19 cellular contexts compared by ENCODE assay signal in the genomic region with DNA sequence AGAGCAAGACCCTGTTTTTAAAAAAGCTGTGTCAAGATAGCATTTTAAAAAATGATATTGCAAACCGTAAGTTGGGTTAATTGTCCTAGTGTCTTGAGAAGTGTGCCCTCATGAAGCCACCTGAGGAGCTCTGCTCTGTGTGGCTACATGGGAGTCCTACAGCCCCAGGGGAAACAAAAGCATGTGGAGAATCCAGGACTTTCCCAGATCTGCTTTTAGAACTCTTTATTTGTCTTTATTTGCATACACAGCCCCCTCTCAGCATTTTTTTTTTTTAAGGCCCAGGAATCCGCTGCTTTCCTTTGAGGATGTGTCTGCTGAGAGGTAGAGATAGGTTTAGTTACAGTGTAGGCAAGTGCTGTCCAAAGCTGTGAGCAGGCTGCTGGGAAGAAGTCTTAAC.
DNase-seq lines count a peak whose midpoint lies in the region; ATAC-seq and TF ChIP-seq lines count a peak whose summit lies in the region.
"Had no signal": no experiment of that assay in that cellular context is flagged by ENCODE, and none has a peak within 500 bp of the region (broad histone marks: within the 10 kb centered on the region; RNA-seq: fewer than 3 reads in every experiment).

No MANE protein-coding gene starts in this region.

- no peak for TF ChIP-seq CTCF in GM23338 (conservative IDR thresholded peaks at IDR 0.05; ENCODE audit: low read depth in 2 of 2)
- TF ChIP-seq CTCF in Panc1 (IDR thresholded peaks at IDR 0.05), result no peak
- TF ChIP-seq CTCF in nephron progenitor cell (IDR thresholded peaks at IDR 0.05), result no peak
- TF ChIP-seq CTCF in OCI-LY7 (conservative IDR thresholded peaks at IDR 0.05; ENCODE audit: low read length), result no peak

- no peaks in the 10 kb centered on the region for H3K27me3 ChIP-seq in BLaER1
- no peaks in the 10 kb centered on the region for H3K27me3 ChIP-seq in GM23338 (ENCODE audit: insufficient read depth)
- no peaks in the 10 kb centered on the region for H3K27me3 ChIP-seq in Panc1 (ENCODE audit: control insufficient read depth, insufficient read depth, low read length)

- H3K79me2 ChIP-seq in GM23338 (replicated peaks; ENCODE audit: insufficient read depth) (no peaks in the 10 kb centered on the region), OCI-LY7 (ENCODE audit: insufficient read depth, low read depth, low read length) (no peaks in the 10 kb centered on the region)

- H3K9me2 ChIP-seq in GM23338 (ENCODE audit: insufficient read depth) (peaks cover 11% of the 10 kb centered on the region), OCI-LY7 (ENCODE audit: insufficient read depth, low read length) (no peaks in the 10 kb centered on the region)

- BruUV-seq in Panc1 (replicated peaks; lab: Mats Ljungman, UMichigan), result no TSS peak
- no TSS peak for BruUV-seq in OCI-LY7 (replicated peaks; lab: Mats Ljungman, UMichigan)

- peaks cover 31% of the 10 kb centered on the region for H3K4me1 Mint-ChIP-seq in GM23338
- H3K4me1 Mint-ChIP-seq in nephron progenitor cell, result peaks cover 45% of the 10 kb centered on the region
- H3K4me1 Mint-ChIP-seq: CD4-positive, CD25-positive, alpha-beta regulatory T cell; CD8-positive, alpha-beta memory T cell had no signal

- H3K9ac ChIP-seq in BLaER1, result no peak overlapping the region

- in situ Hi-C loops in Panc1 (cut with HindIII; ENCODE audit: low pct_unique_long_range_greater_than_20kb, low sequenced_read_pairs), result no loop called here

- no peak overlapping the region for H3K4me3 ChIP-seq in BLaER1
- H3K4me3 ChIP-seq in GM23338, result no peak overlapping the region
- no peak overlapping the region for H3K4me3 ChIP-seq in Panc1 (ENCODE audit: low read depth in 2 of 2, low read length in 2 of 2)
- no peak overlapping the region for H3K4me3 ChIP-seq in OCI-LY7 (ENCODE audit: low read depth, low read length, poor library complexity, severe bottlenecking)

- H2AFZ ChIP-seq in GM23338 (no peak overlapping the region), OCI-LY7 (ENCODE audit: low read length) (no peak overlapping the region)

- CTCF ChIA-PET in Panc1 (lab: Charles Lee), result no interaction called here
- CTCF ChIA-PET in OCI-LY7 (lab: Charles Lee; ENCODE audit: unreplicated experiment), result no interaction called here

- H3K4me1 ChIP-seq in BLaER1 (peaks cover 49% of the 10 kb centered on the region), GM23338 (ENCODE audit: insufficient read depth) (peaks cover 17% of the 10 kb centered on the region), Panc1 (ENCODE audit: control insufficient read depth, insufficient read depth, low read length) (peaks cover 4% of the 10 kb centered on the region), OCI-LY7 (ENCODE audit: insufficient read depth, low read length, poor library complexity, severe bottlenecking) (no peaks in the 10 kb centered on the region)

- H3K36me3 Mint-ChIP-seq in GM23338 (ENCODE audit: low read depth), result no peaks in the 10 kb centered on the region
- peaks cover 6% of the 10 kb centered on the region for H3K36me3 Mint-ChIP-seq in nephron progenitor cell (ENCODE audit: low read depth)
- H3K36me3 Mint-ChIP-seq: CD4-positive, CD25-positive, alpha-beta regulatory T cell; CD8-positive, alpha-beta memory T cell had no signal

- H3K36me3 ChIP-seq in BLaER1, result no peaks in the 10 kb centered on the region
- no peaks in the 10 kb centered on the region for H3K36me3 ChIP-seq in GM23338 (ENCODE audit: insufficient read depth)
- H3K36me3 ChIP-seq in Panc1 (ENCODE audit: control insufficient read depth, insufficient read depth, low read length), result no peaks in the 10 kb centered on the region
- H3K36me3 ChIP-seq in OCI-LY7 (ENCODE audit: insufficient read depth, low read length), result no peaks in the 10 kb centered on the region

- intact Hi-C loops in Panc1 (cut with micrococcal nuclease; ENCODE audit: unreplicated experiment), result no loop called here
- intact Hi-C loops in OCI-LY7 (cut with micrococcal nuclease; ENCODE audit: unreplicated experiment), result no loop called here

- ATAC-seq in GM23338 (peak; percentile 24; the same call in 2 of the 3 replicates), Panc1 (no peak), GM18520 (IDR thresholded peaks at IDR 0.05; ENCODE audit: unreplicated experiment) (no peak)

- DNase-seq in GM23338 (ENCODE audit: low spot score), result peak; percentile 18
- no peak for DNase-seq in Panc1 (ENCODE audit: low read depth, low spot score)
- no peak for DNase-seq in nephron progenitor cell
- no peak for DNase-seq in OCI-LY7 (ENCODE audit: low spot score)
- no peak for DNase-seq in NCI-H1436 treated with DMSO at 0.1 percent for 48 hours (lab: John Stamatoyannopoulos, UW)
- no peak for DNase-seq in medulla oblongata (ENCODE audit: extremely low spot score)
- DNase-seq: 8988T; C1 segment of cervical spinal cord; CD4-positive, CD25-positive, alpha-beta regulatory T cell; CD8-positive, alpha-beta memory T cell; COR-L47; DMS 273 treated with DMSO at 0.1 percent for 48 hours; DMS53; DND-41; EL; GOT3; H7 had no signal

- H3K27ac Mint-ChIP-seq in GM23338, result no peak overlapping the region
- H3K27ac Mint-ChIP-seq in nephron progenitor cell, result peak overlapping the region; percentile 88
- H3K27ac Mint-ChIP-seq: CD4-positive, CD25-positive, alpha-beta regulatory T cell; CD8-positive, alpha-beta memory T cell had no signal

- no peaks in the 10 kb centered on the region for H4K20me1 ChIP-seq in BLaER1
- no peaks in the 10 kb centered on the region for H4K20me1 ChIP-seq in GM23338 (replicated peaks; ENCODE audit: insufficient read depth)
- H4K20me1 ChIP-seq in OCI-LY7 (ENCODE audit: insufficient read depth, low read length), result no peaks in the 10 kb centered on the region

- H3K27me3 Mint-ChIP-seq in GM23338 (ENCODE audit: insufficient read depth, low read depth, poor library complexity) (peaks cover 2% of the 10 kb centered on the region), nephron progenitor cell (ENCODE audit: low read depth, poor library complexity) (peaks cover 4% of the 10 kb centered on the region)

- POLR2A ChIA-PET in Panc1 (lab: Charles Lee) (no interaction called here), OCI-LY7 (lab: Charles Lee) (no interaction called here)

- H3K9me3 ChIP-seq in BLaER1 (no peaks in the 10 kb centered on the region), Panc1 (ENCODE audit: control insufficient read depth, insufficient read depth, low read depth, low read length) (no peaks in the 10 kb centered on the region), OCI-LY7 (ENCODE audit: low read length) (no peaks in the 10 kb centered on the region)

- no peaks in the 10 kb centered on the region for H3F3A ChIP-seq in GM23338 (replicated peaks; ENCODE audit: low read depth)

- H3K9me3 Mint-ChIP-seq in GM23338, result no peaks in the 10 kb centered on the region
- H3K9me3 Mint-ChIP-seq in nephron progenitor cell, result no peaks in the 10 kb centered on the region

- H3K27ac ChIP-seq in BLaER1, result no peak overlapping the region
- H3K27ac ChIP-seq in GM23338 (ENCODE audit: low read depth), result no peak overlapping the region
- H3K27ac ChIP-seq in Panc1 (ENCODE audit: low read length), result peak overlapping the region; percentile 39; the same call in 1 of the 2 replicates
- H3K27ac ChIP-seq in OCI-LY7 (ENCODE audit: low read depth, low read length, poor library complexity, severe bottlenecking), result no peak overlapping the region

- H3K4me3 Mint-ChIP-seq in GM23338, result no peak overlapping the region
- H3K4me3 Mint-ChIP-seq in nephron progenitor cell, result no peak overlapping the region
- H3K4me3 Mint-ChIP-seq: CD4-positive, CD25-positive, alpha-beta regulatory T cell; CD8-positive, alpha-beta memory T cell had no signal

- H3K4me2 ChIP-seq in BLaER1 (peak overlapping the region; percentile 73), GM23338 (peak overlapping the region; percentile 53; the same call in 1 of the 2 replicates), OCI-LY7 (ENCODE audit: low read length) (no peak overlapping the region)

TF ChIP-seq in GM23338, 12 proteins besides CTCF, POLR2A, EP300 and RAD21:
- TF ChIP-seq POLR2AphosphoS5 (IDR thresholded peaks at IDR 0.05; ENCODE audit: low read depth), result no peak
- no peak for TF ChIP-seq STAT1 (IDR thresholded peaks at IDR 0.05; ENCODE audit: unreplicated experiment)
